ENCODE assay signal across 16 cellular contexts in the genomic region with DNA sequence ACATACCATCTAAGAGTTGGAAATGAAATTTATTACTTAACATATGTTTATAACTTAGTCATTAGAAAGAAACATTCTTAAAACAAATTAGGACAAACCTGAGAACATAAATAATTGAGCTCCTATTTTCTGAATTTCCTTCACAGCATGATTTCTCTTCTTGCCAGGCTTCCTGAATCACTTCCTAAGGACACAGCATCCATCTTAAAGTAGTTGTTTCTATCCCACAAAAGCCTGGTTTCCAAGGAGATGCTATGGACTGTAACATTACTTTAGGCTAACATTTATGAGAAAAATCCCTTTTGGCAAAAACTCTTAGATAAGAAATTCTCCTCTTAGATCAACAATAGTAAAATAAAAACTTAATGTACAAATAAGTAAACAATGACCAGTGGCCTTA.
"Had no signal": no experiment of that assay in that cellular context is flagged by ENCODE, and none has a peak within 500 bp of the region (broad histone marks: within the 10 kb centered on the region; RNA-seq: fewer than 3 reads in every experiment).

No MANE protein-coding gene starts in this region.

- ATAC-seq: activated naive CD8-positive, alpha-beta T cell treated with anti-CD3 and anti-CD28 coated beads, Interleukin-2, amount 50 U/mL, for 24 hours; body of pancreas; effector memory CD8-positive, alpha-beta T cell; heart left ventricle; left lobe of liver; stimulated activated naive B cell treated with anti-CD40 and anti-IgM and Interleukin-4, amounts not matched to agents 10 μg/mL and 1 μg/mL and 100 μg/mL, for 72 hours had no signal

- H3K9me3 Mint-ChIP-seq: activated CD4-positive, alpha-beta T cell treated with anti-CD3 and anti-CD28 coated beads, Interleukin-2, amount 10 ng/mL, durations not matched to agents 7 days and 5 days; activated naive CD8-positive, alpha-beta T cell treated with anti-CD3 and anti-CD28 coated beads, Interleukin-2, amount 50 U/mL, for 24 hours; central memory CD8-positive, alpha-beta T cell; effector memory CD8-positive, alpha-beta T cell; stimulated activated naive B cell treated with anti-CD40 and anti-IgM and Interleukin-4, amounts not matched to agents 10 μg/mL and 1 μg/mL and 100 μg/mL, for 72 hours had no signal

- H3K4me3 ChIP-seq: body of pancreas, heart left ventricle, right atrium auricular region, smooth muscle cell had no signal

- H3K4me3 Mint-ChIP-seq: activated CD4-positive, alpha-beta T cell treated with anti-CD3 and anti-CD28 coated beads, Interleukin-2, amount 10 ng/mL, durations not matched to agents 7 days and 5 days; activated naive CD8-positive, alpha-beta T cell treated with anti-CD3 and anti-CD28 coated beads, Interleukin-2, amount 50 U/mL, for 24 hours; central memory CD8-positive, alpha-beta T cell; effector memory CD8-positive, alpha-beta T cell; stimulated activated naive B cell treated with anti-CD40 and anti-IgM and Interleukin-4, amounts not matched to agents 10 μg/mL and 1 μg/mL and 100 μg/mL, for 72 hours had no signal

- DNase-seq: activated CD4-positive, alpha-beta T cell treated with anti-CD3 and anti-CD28 coated beads, Interleukin-2, amount 10 ng/mL, durations not matched to agents 7 days and 5 days; activated CD4-positive, CD25-positive, alpha-beta regulatory T cell; activated CD8-positive, alpha-beta memory T cell treated with anti-CD3 and anti-CD28 coated beads for 24 hours; activated naive CD4-positive, alpha-beta T cell treated with Interleukin-2 at 50 U/mL for 16 hours; activated naive CD8-positive, alpha-beta T cell treated with anti-CD3 and anti-CD28 coated beads, Interleukin-2, amount 50 U/mL, for 24 hours; body of pancreas; cortex of kidney; effector memory CD8-positive, alpha-beta T cell; heart left ventricle; mammary epithelial cell; stimulated activated naive B cell treated with anti-CD40 and anti-IgM and Interleukin-4, amounts not matched to agents 10 μg/mL and 1 μg/mL and 100 μg/mL, for 72 hours; trophoblast cell had no signal

- H3K4me1 Mint-ChIP-seq: activated CD4-positive, alpha-beta T cell treated with anti-CD3 and anti-CD28 coated beads, Interleukin-2, amount 10 ng/mL, durations not matched to agents 7 days and 5 days; activated naive CD8-positive, alpha-beta T cell treated with anti-CD3 and anti-CD28 coated beads, Interleukin-2, amount 50 U/mL, for 24 hours; central memory CD8-positive, alpha-beta T cell; stimulated activated naive B cell treated with anti-CD40 and anti-IgM and Interleukin-4, amounts not matched to agents 10 μg/mL and 1 μg/mL and 100 μg/mL, for 72 hours had no signal

- H3K27ac Mint-ChIP-seq: activated CD4-positive, alpha-beta T cell treated with anti-CD3 and anti-CD28 coated beads, Interleukin-2, amount 10 ng/mL, durations not matched to agents 7 days and 5 days; activated naive CD8-positive, alpha-beta T cell treated with anti-CD3 and anti-CD28 coated beads, Interleukin-2, amount 50 U/mL, for 24 hours; effector memory CD8-positive, alpha-beta T cell; stimulated activated naive B cell treated with anti-CD40 and anti-IgM and Interleukin-4, amounts not matched to agents 10 μg/mL and 1 μg/mL and 100 μg/mL, for 72 hours had no signal

- H3K36me3 Mint-ChIP-seq: stimulated activated naive B cell treated with anti-CD40 and anti-IgM and Interleukin-4, amounts not matched to agents 10 μg/mL and 1 μg/mL and 100 μg/mL, for 72 hours had no signal
